ENCODE assay signal across 7 cellular contexts in genomic region chr10:79070611-79071534, GRCh38. TPM values are rescaled to one million over a fixed set of nuclear protein-coding genes. Genes with fewer than 3 reads are reported as not detected.
DNase-seq lines count a peak whose midpoint lies in the region; ATAC-seq and TF ChIP-seq lines count a peak whose summit lies in the region.

No MANE protein-coding gene starts in this region.

- TF ChIP-seq CTCF in esophagus muscularis mucosa (IDR thresholded peaks at IDR 0.05) (no peak), thoracic aorta (IDR thresholded peaks at IDR 0.05) (no peak)

- H3K4me1 ChIP-seq in esophagus muscularis mucosa (peaks cover 58 to 75% (median 73%) of the 10 kb centered on the region in 4 donors), mononuclear cell (ENCODE audit: insufficient read depth, low read length) (peaks cover 71% of the 10 kb centered on the region), thoracic aorta (ENCODE audit: control insufficient read depth in 1 of 2, low read depth in 2 of 2) (peaks cover 38 to 52% of the 10 kb centered on the region in 2 donors)

- H3K4me3 ChIP-seq in esophagus muscularis mucosa (peak overlapping the region; percentile 88 to 99 (median 94)), mononuclear cell (ENCODE audit: low read length) (peak overlapping the region; percentile 88), thoracic aorta (peak overlapping the region; percentile 94)

- DNase-seq in GF-D8 (lab: John Stamatoyannopoulos, UW) (peak; percentile 51), MV-4-11 (lab: John Stamatoyannopoulos, UW) (peak; percentile 56), esophagus muscularis mucosa (ENCODE audit: extremely low spot score) (peak; percentile 98), thoracic aorta (ENCODE audit: low spot score) (peak; percentile 87), iPS-NIHi7 (ENCODE audit: extremely low spot score) (no peak)
- peak; percentile 31 to 47 for DNase-seq in activated CD4-positive, alpha-beta T cell treated with anti-CD3 and anti-CD28 coated beads, Interleukin-2, amount 50 U/mL, for 48 hours

- TF ChIP-seq POLR2A in esophagus muscularis mucosa (IDR thresholded peaks at IDR 0.05; ENCODE audit: low read depth): peak; percentile 66

- H3K9me3 ChIP-seq in esophagus muscularis mucosa (no peaks in the 10 kb centered on the region), mononuclear cell (ENCODE audit: low read depth, low read length) (no peaks in the 10 kb centered on the region), thoracic aorta (no peaks in the 10 kb centered on the region)

- ATAC-seq in thoracic aorta (ENCODE audit: insufficient number of reproducible peaks, low FRiP score, low read depth): peak; percentile 25

- H3K27ac ChIP-seq in esophagus muscularis mucosa (replicated peaks in 1 of 4): peak overlapping the region; percentile 97 to 100 (median 99)
- peak overlapping the region; percentile 93 to 97 for H3K27ac ChIP-seq in thoracic aorta

- WGBS in esophagus muscularis mucosa: 0% methylated on average over 30 of the region's 42 CpGs

- H3K36me3 ChIP-seq in esophagus muscularis mucosa (no peaks in the 10 kb centered on the region), thoracic aorta (no peaks in the 10 kb centered on the region)

- intact Hi-C loops in esophagus muscularis mucosa (cut with DNase I): loop anchor here (5.0 kb wide), 1 partner anchor 76 kb away; no protein-coding TSS in a partner anchor

- no peak for TF ChIP-seq EP300 in esophagus muscularis mucosa (IDR thresholded peaks at IDR 0.05)

- H3K27me3 ChIP-seq in esophagus muscularis mucosa (peaks cover 0 to 7% (median 0%) of the 10 kb centered on the region in 4 donors), mononuclear cell (ENCODE audit: insufficient read depth, low read length) (no peaks in the 10 kb centered on the region), thoracic aorta (replicated peaks; ENCODE audit: insufficient read depth) (no peaks in the 10 kb centered on the region)

RNA-seq across cellular contexts. Expression of gene ZMIZ1, which starts 2.1 kb away (rescaled TPM):
- 10 to 100 TPM; 48.7 to 87.2 (median 66.0) TPM for total RNA-seq in esophagus muscularis mucosa
- 26.2 TPM for total RNA-seq in mononuclear cell
- total RNA-seq in thoracic aorta: 10 to 100 TPM; 57.8 to 81.6 TPM
